Comparison of ENCODE assay signal across 35 cellular contexts in genomic region chr2:161910200-161910599, GRCh38.
"Had no signal": no experiment of that assay in that cellular context is flagged by ENCODE, and none has a peak within 500 bp of the region (broad histone marks: within the 10 kb centered on the region; RNA-seq: fewer than 3 reads in every experiment).

No MANE protein-coding gene starts in this region.

- FAIRE-seq: astrocyte had no signal

- H3K27me3 ChIP-seq: adrenal gland, brain microvascular endothelial cell, breast epithelium had no signal

- H3K4me1 ChIP-seq: adrenal gland, body of pancreas, breast epithelium had no signal

- H3K9me3 ChIP-seq: adrenal gland, body of pancreas, breast epithelium had no signal

- H3K4me3 Mint-ChIP-seq: activated B cell treated with CpG ODN at 0.5 μM for 24 hours; activated CD4-positive, alpha-beta memory T cell treated with anti-CD3 and anti-CD28 coated beads for 36 hours; activated CD4-positive, alpha-beta T cell treated with anti-CD3 and anti-CD28 coated beads, Interleukin-2, amount 10 ng/mL, durations not matched to agents 24 days and 14 days; activated CD8-positive, alpha-beta T cell treated with anti-CD3 and anti-CD28 coated beads for 36 hours; activated naive CD4-positive, alpha-beta T cell treated with anti-CD3 and anti-CD28 coated beads for 36 hours; activated naive CD8-positive, alpha-beta T cell treated with anti-CD3 and anti-CD28 coated beads for 36 hours; activated T-cell treated with anti-CD3 and anti-CD28 coated beads, Interleukin-2, amount 50 U/mL, for 4 hours; activated T-cell treated with anti-CD3 and anti-CD28 coated beads, Interleukin-2, amount 50 U/mL, for 72 hours; activated T-helper 1 cell treated with anti-CD3 and anti-CD28 coated beads, Interleukin-12 subunit alpha, Interleukin-12 subunit beta, Interleukin-2, Interleukin-4 antibody, amounts not matched to agents 30 ng/mL and 10 ng/mL and 1 ng/mL, durations not matched to agents 14 hours and 24 hours and 36 hours; activated T-helper 17 cell treated with anti-CD3 and anti-CD28 coated beads, Interleukin-2, amount 50 U/mL, for 72 hours; T-helper 1 cell treated with Interleukin-12 subunit alpha and Interleukin-12 subunit beta and Interleukin-4 antibody, amounts not matched to agents 30 μg/mL and 1 μg/mL, for 36 hours; T-helper 2 cell treated with Interferon-gamma antibody and Interleukin-4, amounts not matched to agents 5 μg/mL and 100 μg/mL, for 36 hours had no signal

- H3K36me3 Mint-ChIP-seq: activated CD4-positive, alpha-beta memory T cell treated with anti-CD3 and anti-CD28 coated beads for 36 hours; activated naive CD4-positive, alpha-beta T cell treated with anti-CD3 and anti-CD28 coated beads, Interleukin-2, amount 50 U/mL, for 72 hours; activated naive CD8-positive, alpha-beta T cell treated with anti-CD3 and anti-CD28 coated beads for 36 hours had no signal

- H3K4me1 Mint-ChIP-seq: activated naive CD8-positive, alpha-beta T cell treated with anti-CD3 and anti-CD28 coated beads for 36 hours had no signal

- DNase-seq: activated B cell treated with CpG ODN at 0.5 μM for 24 hours; activated CD4-positive, alpha-beta memory T cell treated with anti-CD3 and anti-CD28 coated beads for 36 hours; activated CD4-positive, alpha-beta T cell treated with anti-CD3 and anti-CD28 coated beads for 4 hours; activated CD4-positive, alpha-beta T cell treated with anti-CD3 and anti-CD28 coated beads, Interleukin-2, amount 10 ng/mL, durations not matched to agents 24 days and 14 days; activated CD4-positive, alpha-beta T cell treated with anti-CD3 and anti-CD28 coated beads, Interleukin-2, amount 50 U/mL, for 1 hour; activated CD4-positive, alpha-beta T cell treated with anti-CD3 and anti-CD28 coated beads, Interleukin-2, amount 50 U/mL, for 4 hours; activated CD4-positive, CD25-positive, alpha-beta regulatory T cell treated with anti-CD3 and anti-CD28 coated beads, Interleukin-2, amount 50 U/mL, for 72 hours; activated CD8-positive, alpha-beta memory T cell treated with anti-CD3 and anti-CD28 coated beads, Interleukin-2, amount 50 U/mL, for 4 hours; activated CD8-positive, alpha-beta T cell treated with anti-CD3 and anti-CD28 coated beads for 36 hours; activated effector memory CD4-positive, alpha-beta T cell treated with anti-CD3 and anti-CD28 coated beads, Interleukin-2, amount 50 U/mL, for 16 hours; activated gamma-delta T cell treated with Interleukin-2 at 50 U/mL for 16 hours; activated naive CD4-positive, alpha-beta T cell; activated naive CD4-positive, alpha-beta T cell treated with anti-CD3 and anti-CD28 coated beads for 36 hours; activated naive CD4-positive, alpha-beta T cell treated with anti-CD3 and anti-CD28 coated beads, Interleukin-2, amount 50 U/mL, for 16 hours; activated naive CD8-positive, alpha-beta T cell treated with anti-CD3 and anti-CD28 coated beads for 36 hours; activated T-cell treated with anti-CD3 and anti-CD28 coated beads for 4 hours; activated T-cell treated with anti-CD3 and anti-CD28 coated beads, Interleukin-2, amount 50 U/mL, for 1 hour; activated T-cell treated with anti-CD3 and anti-CD28 coated beads, Interleukin-2, amount 50 U/mL, for 4 hours; activated T-cell treated with anti-CD3 and anti-CD28 coated beads, Interleukin-2, amount 50 U/mL, for 72 hours; adrenal gland; amniotic stem cell; aorta; body of pancreas; brain microvascular endothelial cell; central memory CD4-positive, alpha-beta T cell; T-helper 2 cell; T-helper 9 cell had no signal

- H3K36me3 ChIP-seq: adrenal gland, brain microvascular endothelial cell, breast epithelium had no signal

- ATAC-seq: activated CD8-positive, alpha-beta T cell treated with anti-CD3 and anti-CD28 coated beads for 36 hours; activated naive CD4-positive, alpha-beta T cell treated with anti-CD3 and anti-CD28 coated beads, Interleukin-2, amount 50 U/mL, for 72 hours; activated T-cell treated with anti-CD3 and anti-CD28 coated beads, Interleukin-2, amount 50 U/mL, for 4 hours; activated T-cell treated with anti-CD3 and anti-CD28 coated beads, Interleukin-2, amount 50 U/mL, for 72 hours; activated T-helper 17 cell treated with anti-CD3 and anti-CD28 coated beads, Interleukin-2, amount 50 U/mL, for 72 hours; body of pancreas had no signal

- H3K27ac ChIP-seq: adrenal gland, body of pancreas, brain microvascular endothelial cell, breast epithelium, VCaP had no signal

- H3K4me3 ChIP-seq: adrenal gland, body of pancreas, breast epithelium had no signal

- H3K9me3 Mint-ChIP-seq: activated B cell treated with CpG ODN at 0.5 μM for 24 hours; activated CD4-positive, alpha-beta memory T cell treated with anti-CD3 and anti-CD28 coated beads for 36 hours; activated CD4-positive, alpha-beta T cell treated with anti-CD3 and anti-CD28 coated beads, Interleukin-2, amount 10 ng/mL, durations not matched to agents 24 days and 14 days; activated CD8-positive, alpha-beta T cell treated with anti-CD3 and anti-CD28 coated beads for 36 hours; activated naive CD4-positive, alpha-beta T cell treated with anti-CD3 and anti-CD28 coated beads for 36 hours; activated naive CD8-positive, alpha-beta T cell treated with anti-CD3 and anti-CD28 coated beads for 36 hours; activated T-cell treated with anti-CD3 and anti-CD28 coated beads, Interleukin-2, amount 50 U/mL, for 4 hours; activated T-cell treated with anti-CD3 and anti-CD28 coated beads, Interleukin-2, amount 50 U/mL, for 72 hours; activated T-helper 17 cell treated with anti-CD3 and anti-CD28 coated beads, Interleukin-2, amount 50 U/mL, for 72 hours; T-helper 2 cell treated with Interferon-gamma antibody and Interleukin-4, amounts not matched to agents 5 μg/mL and 100 μg/mL, for 36 hours had no signal

- H3K27ac Mint-ChIP-seq: activated B cell treated with CpG ODN at 0.5 μM for 24 hours; activated CD4-positive, alpha-beta memory T cell treated with anti-CD3 and anti-CD28 coated beads for 36 hours; activated CD4-positive, alpha-beta T cell treated with anti-CD3 and anti-CD28 coated beads, Interleukin-2, amount 10 ng/mL, durations not matched to agents 24 days and 14 days; activated naive CD4-positive, alpha-beta T cell treated with anti-CD3 and anti-CD28 coated beads for 36 hours; activated naive CD4-positive, alpha-beta T cell treated with anti-CD3 and anti-CD28 coated beads, Interleukin-2, amount 50 U/mL, for 72 hours; activated naive CD8-positive, alpha-beta T cell treated with anti-CD3 and anti-CD28 coated beads for 36 hours; activated T-cell treated with anti-CD3 and anti-CD28 coated beads, Interleukin-2, amount 50 U/mL, for 72 hours; activated T-helper 1 cell treated with anti-CD3 and anti-CD28 coated beads, Interleukin-12 subunit alpha, Interleukin-12 subunit beta, Interleukin-2, Interleukin-4 antibody, amounts not matched to agents 30 ng/mL and 10 ng/mL and 1 ng/mL, durations not matched to agents 14 hours and 24 hours and 36 hours; activated T-helper 17 cell treated with anti-CD3 and anti-CD28 coated beads, Interleukin-2, amount 50 U/mL, for 72 hours; T-helper 1 cell treated with Interleukin-12 subunit alpha and Interleukin-12 subunit beta and Interleukin-4 antibody, amounts not matched to agents 30 μg/mL and 1 μg/mL, for 36 hours; T-helper 2 cell treated with Interferon-gamma antibody and Interleukin-4, amounts not matched to agents 5 μg/mL and 100 μg/mL, for 36 hours had no signal
